Comparison of ENCODE assay signal across 13 cellular contexts in the genomic region with DNA sequence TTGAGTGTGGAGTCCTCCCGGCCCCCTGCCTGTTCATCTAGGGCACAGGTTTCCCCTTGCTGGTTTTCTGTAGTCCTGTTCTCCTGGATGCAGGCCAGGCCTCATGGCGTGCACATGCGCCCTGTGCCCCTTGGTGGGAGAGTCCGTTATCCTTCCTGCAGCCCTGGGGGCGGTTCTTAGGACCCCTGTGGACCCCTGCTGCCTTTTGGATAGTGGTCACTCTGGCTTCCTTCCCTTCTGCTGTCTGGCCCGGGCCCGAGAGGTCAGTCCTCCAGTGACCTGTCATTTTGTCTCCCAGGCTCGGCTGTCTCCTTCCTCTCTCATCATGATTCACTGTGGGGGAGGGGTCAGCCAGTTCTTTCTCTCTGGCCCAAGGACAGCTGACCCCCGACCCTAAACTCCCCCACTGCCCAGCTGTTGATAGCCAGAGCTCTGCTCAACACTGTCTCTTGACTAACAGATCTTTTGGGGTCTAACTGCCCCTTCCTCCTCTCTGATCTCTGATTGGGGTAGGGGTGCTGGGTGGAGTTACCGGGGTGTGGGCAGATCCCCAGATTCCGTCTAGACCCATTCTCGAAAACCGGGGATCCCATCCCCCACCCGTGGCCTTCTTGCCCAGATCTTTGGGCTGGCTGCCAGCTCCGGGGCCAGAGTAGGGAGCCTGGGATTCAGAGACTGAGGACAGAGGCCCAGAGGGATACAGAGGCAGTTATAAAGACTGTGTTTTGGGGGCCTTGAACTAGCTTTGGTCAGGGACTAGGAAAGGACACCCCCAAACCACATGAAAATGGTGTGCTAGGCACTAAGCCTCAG. TPM values are rescaled to one million over a fixed set of nuclear protein-coding genes. Genes with fewer than 3 reads are reported as not detected.
DNase-seq lines count a peak whose midpoint lies in the region; ATAC-seq and TF ChIP-seq lines count a peak whose summit lies in the region.
"Had no signal": no experiment of that assay in that cellular context is flagged by ENCODE, and none has a peak within 500 bp of the region (broad histone marks: within the 10 kb centered on the region; RNA-seq: fewer than 3 reads in every experiment).

No MANE protein-coding gene starts in this region.

- no peaks in the 10 kb centered on the region for H3K27me3 Mint-ChIP-seq in CD4-positive, alpha-beta T cell
- H3K27me3 Mint-ChIP-seq in activated CD4-positive, alpha-beta memory T cell treated with anti-CD3 and anti-CD28 coated beads, Interleukin-2, amount 10 ng/mL, durations not matched to agents 7 days and 5 days: no peaks in the 10 kb centered on the region
- no peaks in the 10 kb centered on the region for H3K27me3 Mint-ChIP-seq in natural killer cell treated with Interleukin-12 subunit alpha and Interleukin-12 subunit beta and Interleukin-15 and Interleukin-18, amount 100 ng/mL, for 72 hours

- CTCF ChIA-PET in CD4-positive, alpha-beta T cell (lab: Charles Lee): interaction anchor here (1.2 kb wide), 1 partner anchor 137 kb away, joined by 3 read pairs; no protein-coding TSS in a partner anchor
- CTCF ChIA-PET in activated CD4-positive, alpha-beta memory T cell treated with anti-CD3 and anti-CD28 coated beads, Interleukin-2, amount 10 ng/mL, durations not matched to agents 7 days and 5 days (lab: Charles Lee): interaction anchor here (5.8 to 13.5 kb wide), 3 partner anchors 136 to 395 kb away, joined by 102 to 190 read pairs (median 120); no protein-coding TSS in a partner anchor

- no peaks in the 10 kb centered on the region for H3K27me3 ChIP-seq in CD4-positive, alpha-beta T cell (ENCODE audit: control insufficient read depth, insufficient read depth, low read length)
- peaks cover 0 to 13% (median 0%) of the 10 kb centered on the region in 4 donors for H3K27me3 ChIP-seq in esophagus squamous epithelium

- WGBS in esophagus squamous epithelium, 2 donors: 62 to 67% methylated on average over 8 to 9 of the region's 15 CpGs

- H3K36me3 ChIP-seq in esophagus squamous epithelium: peaks cover 6 to 82% (median 17%) of the 10 kb centered on the region in 3 donors

- no peak overlapping the region for H3K4me3 ChIP-seq in esophagus squamous epithelium

- peak overlapping the region; percentile 59 for H3K27ac Mint-ChIP-seq in CD4-positive, alpha-beta T cell
- peak overlapping the region; percentile 19 for H3K27ac Mint-ChIP-seq in activated CD4-positive, alpha-beta memory T cell treated with anti-CD3 and anti-CD28 coated beads, Interleukin-2, amount 10 ng/mL, durations not matched to agents 7 days and 5 days
- peak overlapping the region; percentile 69 to 94 for H3K27ac Mint-ChIP-seq in natural killer cell treated with Interleukin-12 subunit alpha and Interleukin-12 subunit beta and Interleukin-15 and Interleukin-18, amount 100 ng/mL, for 72 hours

- no peaks in the 10 kb centered on the region for H3K9me3 Mint-ChIP-seq in CD4-positive, alpha-beta T cell
- H3K9me3 Mint-ChIP-seq in activated CD4-positive, alpha-beta memory T cell treated with anti-CD3 and anti-CD28 coated beads, Interleukin-2, amount 10 ng/mL, durations not matched to agents 7 days and 5 days: no peaks in the 10 kb centered on the region
- H3K9me3 Mint-ChIP-seq in natural killer cell treated with Interleukin-12 subunit alpha and Interleukin-12 subunit beta and Interleukin-15 and Interleukin-18, amount 100 ng/mL, for 72 hours: no peaks in the 10 kb centered on the region

- TF ChIP-seq CTCF in CD4-positive, alpha-beta T cell (IDR thresholded peaks at IDR 0.05): no peak
- TF ChIP-seq CTCF in esophagus squamous epithelium (IDR thresholded peaks at IDR 0.05): no peak

- peaks cover 97% of the 10 kb centered on the region for H3K36me3 Mint-ChIP-seq in CD4-positive, alpha-beta T cell (ENCODE audit: low read depth)
- peaks cover 99% of the 10 kb centered on the region for H3K36me3 Mint-ChIP-seq in activated CD4-positive, alpha-beta memory T cell treated with anti-CD3 and anti-CD28 coated beads, Interleukin-2, amount 10 ng/mL, durations not matched to agents 7 days and 5 days (ENCODE audit: low read depth)
- H3K36me3 Mint-ChIP-seq in natural killer cell treated with Interleukin-12 subunit alpha and Interleukin-12 subunit beta and Interleukin-15 and Interleukin-18, amount 100 ng/mL, for 72 hours: peaks cover 57% of the 10 kb centered on the region

- peaks cover 92% of the 10 kb centered on the region for H3K4me1 Mint-ChIP-seq in CD4-positive, alpha-beta T cell (ENCODE audit: low read depth)
- peaks cover 94% of the 10 kb centered on the region for H3K4me1 Mint-ChIP-seq in activated CD4-positive, alpha-beta memory T cell treated with anti-CD3 and anti-CD28 coated beads, Interleukin-2, amount 10 ng/mL, durations not matched to agents 7 days and 5 days
- peaks cover 73 to 78% of the 10 kb centered on the region in 2 donors for H3K4me1 Mint-ChIP-seq in natural killer cell treated with Interleukin-12 subunit alpha and Interleukin-12 subunit beta and Interleukin-15 and Interleukin-18, amount 100 ng/mL, for 72 hours (ENCODE audit: low read depth in 2 of 2)

- no peaks in the 10 kb centered on the region for H3K9me3 ChIP-seq in CD4-positive, alpha-beta T cell (ENCODE audit: control insufficient read depth, low read length)
- no peaks in the 10 kb centered on the region for H3K9me3 ChIP-seq in esophagus squamous epithelium

- H3K4me3 Mint-ChIP-seq in CD4-positive, alpha-beta T cell: no peak overlapping the region
- H3K4me3 Mint-ChIP-seq in activated CD4-positive, alpha-beta memory T cell treated with anti-CD3 and anti-CD28 coated beads, Interleukin-2, amount 10 ng/mL, durations not matched to agents 7 days and 5 days: peak overlapping the region; percentile 23
- H3K4me3 Mint-ChIP-seq in natural killer cell treated with Interleukin-12 subunit alpha and Interleukin-12 subunit beta and Interleukin-15 and Interleukin-18, amount 100 ng/mL, for 72 hours: peak overlapping the region; percentile 99

- peaks cover 7 to 84% (median 46%) of the 10 kb centered on the region in 3 donors for H3K4me1 ChIP-seq in esophagus squamous epithelium

- H3K27ac ChIP-seq in CD4-positive, alpha-beta T cell (ENCODE audit: low read depth, low read length): peak overlapping the region; percentile 18
- H3K27ac ChIP-seq in esophagus squamous epithelium: peak overlapping the region; percentile 41 to 81 (median 80)

- POLR2A ChIA-PET in CD4-positive, alpha-beta T cell (lab: Charles Lee): interaction anchor here (2.7 kb wide), 1 partner anchor 12 kb away, joined by 12 read pairs; no protein-coding TSS in a partner anchor
- POLR2A ChIA-PET in activated CD4-positive, alpha-beta memory T cell treated with anti-CD3 and anti-CD28 coated beads, Interleukin-2, amount 10 ng/mL, durations not matched to agents 7 days and 5 days (lab: Charles Lee): interaction anchor here (1.1 to 22.7 kb wide), 6 partner anchors 7 to 396 kb away, joined by 3 to 422 read pairs (median 6); partner anchors contain the start of gene CCND2

- DNase-seq in CD4-positive, alpha-beta T cell: no peak
- DNase-seq in activated CD4-positive, alpha-beta memory T cell treated with anti-CD3 and anti-CD28 coated beads, Interleukin-2, amount 10 ng/mL, durations not matched to agents 7 days and 5 days: no peak
- DNase-seq in esophagus squamous epithelium (lab: John Stamatoyannopoulos, UW) (no peak), NCI-H1105 treated with DMSO at 0.1 percent for 48 hours (lab: John Stamatoyannopoulos, UW) (no peak)
- peak; percentile 58 for DNase-seq in natural killer cell treated with Interleukin-12 subunit alpha and Interleukin-12 subunit beta and Interleukin-15 and Interleukin-18, amount 100 ng/mL, for 72 hours (ENCODE audit: low spot score)
- no peak for DNase-seq in stimulated activated CD4-positive, alpha-beta T cell treated with anti-CD3 and anti-CD28 coated beads, Interleukin-4, amount 100 ng/mL, for 1 hour
- DNase-seq: activated gamma-delta T cell, COR-L47, Karpas-422, mammary epithelial cell, NCI-H774 had no signal

- intact Hi-C loops in CD4-positive, alpha-beta T cell (cut with DNase I, micrococcal nuclease): no loop called here
- intact Hi-C loops in esophagus squamous epithelium (cut with DNase I): no loop called here

- no peak for ATAC-seq in CD4-positive, alpha-beta T cell (ENCODE audit: poor library complexity)
- ATAC-seq in natural killer cell treated with Interleukin-12 subunit alpha and Interleukin-12 subunit beta and Interleukin-15 and Interleukin-18, amount 100 ng/mL, for 72 hours: no peak
- ATAC-seq in HG02970 (IDR thresholded peaks at IDR 0.05; ENCODE audit: low FRiP score, unreplicated experiment) (no peak), HG02571 (IDR thresholded peaks at IDR 0.05; ENCODE audit: unreplicated experiment) (no peak)

- TF ChIP-seq POLR2A in esophagus squamous epithelium (IDR thresholded peaks at IDR 0.05): no peak

RNA-seq across cellular contexts. Expression of gene CCND2, which starts 7.0 kb away (rescaled TPM):
- 100 to 1,000 TPM; 159 to 163 TPM for total RNA-seq in CD4-positive, alpha-beta T cell
- total RNA-seq in activated CD4-positive, alpha-beta memory T cell treated with anti-CD3 and anti-CD28 coated beads, Interleukin-2, amount 10 ng/mL, durations not matched to agents 7 days and 5 days: 100 to 1,000 TPM; 389 to 401 TPM
- total RNA-seq in esophagus squamous epithelium: 10 to 100 TPM; 13.9 to 49.8 (median 35.9) TPM
- total RNA-seq in natural killer cell treated with Interleukin-12 subunit alpha and Interleukin-12 subunit beta and Interleukin-15 and Interleukin-18, amount 100 ng/mL, for 72 hours: 1,000 to 10,000 TPM in 1 of 2 donors, 100 to 1,000 TPM in 1; 942 to 1,190 TPM

RNA-seq across cellular contexts. Expression of gene TIGAR, which starts 40.5 kb away (rescaled TPM):
- total RNA-seq in CD4-positive, alpha-beta T cell: 1 to 10 TPM; 5.3 to 7.1 TPM
- 10 to 100 TPM; 11.8 to 12.8 TPM for total RNA-seq in activated CD4-positive, alpha-beta memory T cell treated with anti-CD3 and anti-CD28 coated beads, Interleukin-2, amount 10 ng/mL, durations not matched to agents 7 days and 5 days
- total RNA-seq in esophagus squamous epithelium: 1 to 10 TPM; 5.1 to 8.1 (median 5.9) TPM
- total RNA-seq in natural killer cell treated with Interleukin-12 subunit alpha and Interleukin-12 subunit beta and Interleukin-15 and Interleukin-18, amount 100 ng/mL, for 72 hours: 10 to 100 TPM in 1 of 2 donors, 1 to 10 TPM in 1; 7.4 to 10.2 TPM

Comparison
In these comparisons a context has a peak if more than half of its experiments do, and no peak if none do; other contexts are left out.
1. H3K27ac Mint-ChIP-seq: peak in every context shown above with its lines; median percentile 82 in natural killer cell treated with Interleukin-12 subunit alpha and Interleukin-12 subunit beta and Interleukin-15 and Interleukin-18, amount 100 ng/mL, for 72 hours; 59 in CD4-positive, alpha-beta T cell; 19 in activated CD4-positive, alpha-beta memory T cell treated with anti-CD3 and anti-CD28 coated beads, Interleukin-2, amount 10 ng/mL, durations not matched to agents 7 days and 5 days.